Comparison of ENCODE assay signal across 1 cellular context in the genomic region with DNA sequence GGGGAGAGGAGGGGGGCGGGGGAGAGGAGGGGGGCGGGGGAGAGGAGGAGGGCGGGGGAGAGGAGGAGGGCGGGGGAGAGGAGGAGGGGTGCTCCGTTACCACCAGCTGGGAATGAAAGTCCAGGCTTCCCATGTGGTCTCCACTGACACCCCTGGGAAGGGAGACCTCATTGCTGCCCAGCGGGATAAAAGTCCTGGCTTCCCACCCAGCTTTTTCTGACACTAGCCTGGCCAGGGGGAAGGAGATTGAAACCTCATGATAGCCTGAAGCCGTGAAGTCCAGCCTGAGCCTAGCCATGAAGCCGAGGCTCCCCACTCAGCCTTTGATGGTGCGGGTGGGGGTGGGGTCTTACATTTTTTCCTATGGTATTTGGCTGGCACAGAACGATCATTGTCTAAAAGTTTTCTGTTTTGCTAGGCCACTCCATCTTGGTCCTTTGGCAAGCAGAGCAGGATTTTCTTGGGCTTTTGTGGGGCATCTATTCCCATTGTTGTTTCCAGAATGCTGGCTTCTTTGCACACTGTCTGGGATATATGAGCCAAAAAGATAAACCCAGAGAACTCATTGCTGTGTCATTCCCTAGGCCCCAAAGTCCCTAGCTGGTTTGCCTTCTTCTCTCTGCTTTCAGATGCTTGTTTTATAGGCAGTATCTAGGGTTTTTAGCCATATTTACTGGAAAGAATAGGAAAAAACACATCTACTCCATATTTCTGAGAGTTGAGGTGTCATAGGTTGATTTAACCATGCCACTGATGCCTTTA.
TF ChIP-seq lines count a peak whose summit lies in the region.

No MANE protein-coding gene starts in this region.

TF ChIP-seq in GM12878, 131 proteins besides CTCF, POLR2A, EP300 and RAD21 (continued from another document):
- TF ChIP-seq, protein P1, sequence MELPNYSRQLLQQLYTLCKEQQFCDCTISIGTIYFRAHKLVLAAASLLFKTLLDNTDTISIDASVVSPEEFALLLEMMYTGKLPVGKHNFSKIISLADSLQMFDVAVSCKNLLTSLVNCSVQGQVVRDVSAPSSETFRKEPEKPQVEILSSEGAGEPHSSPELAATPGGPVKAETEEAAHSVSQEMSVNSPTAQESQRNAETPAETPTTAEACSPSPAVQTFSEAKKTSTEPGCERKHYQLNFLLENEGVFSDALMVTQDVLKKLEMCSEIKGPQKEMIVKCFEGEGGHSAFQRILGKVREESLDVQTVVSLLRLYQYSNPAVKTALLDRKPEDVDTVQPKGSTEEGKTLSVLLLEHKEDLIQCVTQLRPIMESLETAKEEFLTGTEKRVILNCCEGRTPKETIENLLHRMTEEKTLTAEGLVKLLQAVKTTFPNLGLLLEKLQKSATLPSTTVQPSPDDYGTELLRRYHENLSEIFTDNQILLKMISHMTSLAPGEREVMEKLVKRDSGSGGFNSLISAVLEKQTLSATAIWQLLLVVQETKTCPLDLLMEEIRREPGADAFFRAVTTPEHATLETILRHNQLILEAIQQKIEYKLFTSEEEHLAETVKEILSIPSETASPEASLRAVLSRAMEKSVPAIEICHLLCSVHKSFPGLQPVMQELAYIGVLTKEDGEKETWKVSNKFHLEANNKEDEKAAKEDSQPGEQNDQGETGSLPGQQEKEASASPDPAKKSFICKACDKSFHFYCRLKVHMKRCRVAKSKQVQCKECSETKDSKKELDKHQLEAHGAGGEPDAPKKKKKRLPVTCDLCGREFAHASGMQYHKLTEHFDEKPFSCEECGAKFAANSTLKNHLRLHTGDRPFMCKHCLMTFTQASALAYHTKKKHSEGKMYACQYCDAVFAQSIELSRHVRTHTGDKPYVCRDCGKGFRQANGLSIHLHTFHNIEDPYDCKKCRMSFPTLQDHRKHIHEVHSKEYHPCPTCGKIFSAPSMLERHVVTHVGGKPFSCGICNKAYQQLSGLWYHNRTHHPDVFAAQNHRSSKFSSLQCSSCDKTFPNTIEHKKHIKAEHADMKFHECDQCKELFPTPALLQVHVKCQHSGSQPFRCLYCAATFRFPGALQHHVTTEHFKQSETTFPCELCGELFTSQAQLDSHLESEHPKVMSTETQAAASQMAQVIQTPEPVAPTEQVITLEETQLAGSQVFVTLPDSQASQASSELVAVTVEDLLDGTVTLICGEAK (IDR thresholded peaks at IDR 0.05; ENCODE audit: borderline replicate concordance), result no peak
- TF ChIP-seq, protein P2, sequence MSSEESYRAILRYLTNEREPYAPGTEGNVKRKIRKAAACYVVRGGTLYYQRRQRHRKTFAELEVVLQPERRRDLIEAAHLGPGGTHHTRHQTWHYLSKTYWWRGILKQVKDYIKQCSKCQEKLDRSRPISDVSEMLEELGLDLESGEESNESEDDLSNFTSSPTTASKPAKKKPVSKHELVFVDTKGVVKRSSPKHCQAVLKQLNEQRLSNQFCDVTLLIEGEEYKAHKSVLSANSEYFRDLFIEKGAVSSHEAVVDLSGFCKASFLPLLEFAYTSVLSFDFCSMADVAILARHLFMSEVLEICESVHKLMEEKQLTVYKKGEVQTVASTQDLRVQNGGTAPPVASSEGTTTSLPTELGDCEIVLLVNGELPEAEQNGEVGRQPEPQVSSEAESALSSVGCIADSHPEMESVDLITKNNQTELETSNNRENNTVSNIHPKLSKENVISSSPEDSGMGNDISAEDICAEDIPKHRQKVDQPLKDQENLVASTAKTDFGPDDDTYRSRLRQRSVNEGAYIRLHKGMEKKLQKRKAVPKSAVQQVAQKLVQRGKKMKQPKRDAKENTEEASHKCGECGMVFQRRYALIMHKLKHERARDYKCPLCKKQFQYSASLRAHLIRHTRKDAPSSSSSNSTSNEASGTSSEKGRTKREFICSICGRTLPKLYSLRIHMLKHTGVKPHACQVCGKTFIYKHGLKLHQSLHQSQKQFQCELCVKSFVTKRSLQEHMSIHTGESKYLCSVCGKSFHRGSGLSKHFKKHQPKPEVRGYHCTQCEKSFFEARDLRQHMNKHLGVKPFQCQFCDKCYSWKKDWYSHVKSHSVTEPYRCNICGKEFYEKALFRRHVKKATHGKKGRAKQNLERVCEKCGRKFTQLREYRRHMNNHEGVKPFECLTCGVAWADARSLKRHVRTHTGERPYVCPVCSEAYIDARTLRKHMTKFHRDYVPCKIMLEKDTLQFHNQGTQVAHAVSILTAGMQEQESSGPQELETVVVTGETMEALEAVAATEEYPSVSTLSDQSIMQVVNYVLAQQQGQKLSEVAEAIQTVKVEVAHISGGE (CRISPR knock-in tag; IDR thresholded peaks at IDR 0.05), result no peak
- TF ChIP-seq HCFC1 (IDR thresholded peaks at IDR 0.05; ENCODE audit: low read length) (no peak), MLLT1 (IDR thresholded peaks at IDR 0.05) (no peak), RELB (IDR thresholded peaks at IDR 0.05; ENCODE audit: low read depth) (no peak), TCF7 (IDR thresholded peaks at IDR 0.05; ENCODE audit: borderline replicate concordance) (no peak), ZBED1 (IDR thresholded peaks at IDR 0.05; ENCODE audit: borderline replicate concordance) (no peak), WRNIP1 (IDR thresholded peaks at IDR 0.05; ENCODE audit: borderline replicate concordance, low read depth, low read length) (no peak), TCF12 (IDR thresholded peaks at IDR 0.05; ENCODE audit: low read depth, low read length) (no peak), ZNF207 (IDR thresholded peaks at IDR 0.05; ENCODE audit: borderline replicate concordance) (no peak), NKRF (conservative IDR thresholded peaks at IDR 0.05) (no peak)
